In genomic region chr4:6732441-6733357, GRCh38 we compare ENCODE assay signal across 9 cellular contexts. TPM values are rescaled to one million over a fixed set of nuclear protein-coding genes. Genes with fewer than 3 reads are reported as not detected.
DNase-seq lines count a peak whose midpoint lies in the region; ATAC-seq and TF ChIP-seq lines count a peak whose summit lies in the region.
"Had no signal": no experiment of that assay in that cellular context is flagged by ENCODE, and none has a peak within 500 bp of the region (broad histone marks: within the 10 kb centered on the region; RNA-seq: fewer than 3 reads in every experiment).

No MANE protein-coding gene starts in this region.

- no peak overlapping the region for H3K4me3 Mint-ChIP-seq in activated naive CD8-positive, alpha-beta T cell treated with anti-CD3 and anti-CD28 coated beads, Interleukin-2, amount 50 U/mL, for 24 hours
- no peak overlapping the region for H3K4me3 Mint-ChIP-seq in activated naive CD8-positive, alpha-beta T cell treated with anti-CD3 and anti-CD28 coated beads for 36 hours

- no peaks in the 10 kb centered on the region for H3K27me3 ChIP-seq in lower lobe of right lung (ENCODE audit: low read depth)
- no peaks in the 10 kb centered on the region for H3K27me3 ChIP-seq in aorta (ENCODE audit: control insufficient read depth in 1 of 2, insufficient read depth in 2 of 2, low read length in 1 of 2)

- ATAC-seq in activated naive CD8-positive, alpha-beta T cell treated with anti-CD3 and anti-CD28 coated beads, Interleukin-2, amount 50 U/mL, for 24 hours: peak; percentile 21
- ATAC-seq in lower lobe of right lung (peak; percentile 90 to 96), aorta (ENCODE audit: low FRiP score) (peak; percentile 88), GM19351 (IDR thresholded peaks at IDR 0.05; ENCODE audit: unreplicated experiment) (no peak)

- H3K36me3 ChIP-seq in lower lobe of right lung: no peaks in the 10 kb centered on the region
- no peaks in the 10 kb centered on the region for H3K36me3 ChIP-seq in aorta (ENCODE audit: control insufficient read depth in 1 of 2, insufficient read depth in 2 of 2, low read length in 1 of 2)

- peaks cover 3% of the 10 kb centered on the region for H3K4me1 Mint-ChIP-seq in activated naive CD8-positive, alpha-beta T cell treated with anti-CD3 and anti-CD28 coated beads, Interleukin-2, amount 50 U/mL, for 24 hours
- H3K4me1 Mint-ChIP-seq in activated naive CD8-positive, alpha-beta T cell treated with anti-CD3 and anti-CD28 coated beads for 36 hours: peaks cover 5% of the 10 kb centered on the region

- intact Hi-C loops in lower lobe of right lung (cut with DNase I) (no loop called here), aorta (cut with DNase I) (loop anchor here (5.0 kb wide), 2 partner anchors 40 to 50 kb away; partner anchors contain the start of gene KIAA0232 (in 1 of the 2))

- 57 to 61% methylated on average over 21 of the region's 21 CpGs for WGBS in aorta, 2 donors

- no peaks in the 10 kb centered on the region for H3K27me3 Mint-ChIP-seq in activated naive CD8-positive, alpha-beta T cell treated with anti-CD3 and anti-CD28 coated beads, Interleukin-2, amount 50 U/mL, for 24 hours
- H3K27me3 Mint-ChIP-seq in activated naive CD8-positive, alpha-beta T cell treated with anti-CD3 and anti-CD28 coated beads for 36 hours: no peaks in the 10 kb centered on the region

- TF ChIP-seq CTCF in lower lobe of right lung (IDR thresholded peaks at IDR 0.05): no peak

- no peaks in the 10 kb centered on the region for H3K36me3 Mint-ChIP-seq in activated naive CD8-positive, alpha-beta T cell treated with anti-CD3 and anti-CD28 coated beads, Interleukin-2, amount 50 U/mL, for 24 hours (ENCODE audit: low read depth)
- H3K36me3 Mint-ChIP-seq in activated naive CD8-positive, alpha-beta T cell treated with anti-CD3 and anti-CD28 coated beads for 36 hours: no peaks in the 10 kb centered on the region

- peaks cover 14% of the 10 kb centered on the region for H3K4me1 ChIP-seq in lower lobe of right lung
- no peaks in the 10 kb centered on the region for H3K4me1 ChIP-seq in aorta (ENCODE audit: control insufficient read depth in 1 of 2, insufficient read depth in 2 of 2, low read length in 2 of 2)

- H3K4me3 ChIP-seq in lower lobe of right lung: no peak overlapping the region
- H3K4me3 ChIP-seq in aorta (ENCODE audit: low read length in 2 of 2): no peak overlapping the region

- H3K9me3 Mint-ChIP-seq in activated naive CD8-positive, alpha-beta T cell treated with anti-CD3 and anti-CD28 coated beads, Interleukin-2, amount 50 U/mL, for 24 hours: no peaks in the 10 kb centered on the region
- H3K9me3 Mint-ChIP-seq in activated naive CD8-positive, alpha-beta T cell treated with anti-CD3 and anti-CD28 coated beads for 36 hours: no peaks in the 10 kb centered on the region

- H3K9me3 ChIP-seq in lower lobe of right lung (no peaks in the 10 kb centered on the region), aorta (ENCODE audit: control insufficient read depth, low read length) (no peaks in the 10 kb centered on the region)

- peak overlapping the region; percentile 54 for H3K27ac ChIP-seq in cingulate gyrus (ENCODE audit: low read depth, low read length)
- peak overlapping the region; percentile 46 for H3K27ac ChIP-seq in lower lobe of right lung
- peak overlapping the region in 1 of 2 donors; percentile 61 for H3K27ac ChIP-seq in aorta (ENCODE audit: low read depth in 1 of 2, low read length in 2 of 2)

- H3K27ac Mint-ChIP-seq in activated naive CD8-positive, alpha-beta T cell treated with anti-CD3 and anti-CD28 coated beads, Interleukin-2, amount 50 U/mL, for 24 hours: no peak overlapping the region
- no peak overlapping the region for H3K27ac Mint-ChIP-seq in activated naive CD8-positive, alpha-beta T cell treated with anti-CD3 and anti-CD28 coated beads for 36 hours

- no peak for DNase-seq in activated naive CD8-positive, alpha-beta T cell treated with anti-CD3 and anti-CD28 coated beads, Interleukin-2, amount 50 U/mL, for 24 hours
- DNase-seq in activated naive CD8-positive, alpha-beta T cell treated with anti-CD3 and anti-CD28 coated beads for 36 hours: no peak
- DNase-seq in lower lobe of right lung (peak; percentile 80), aorta (peak; percentile 91 to 92), NCI-H774 (lab: John Stamatoyannopoulos, UW) (no peak), SKM-1 (lab: John Stamatoyannopoulos, UW; ENCODE audit: unreplicated experiment) (no peak)
- DNase-seq: activated gamma-delta T cell treated with Interleukin-2 at 50 U/mL for 16 hours had no signal

RNA-seq across cellular contexts. Expression of gene BLOC1S4, which starts 16.7 kb away (rescaled TPM):
- total RNA-seq in activated naive CD8-positive, alpha-beta T cell treated with anti-CD3 and anti-CD28 coated beads for 36 hours: 10 to 100 TPM; 19.4 to 21.0 TPM
- 9.0 TPM for total RNA-seq in lower lobe of right lung
- total RNA-seq in aorta: 10 to 100 TPM; 10.8 to 12.5 TPM
- polyA plus RNA-seq in aorta: 1 to 10 TPM; 8.6 to 8.8 TPM

RNA-seq across cellular contexts. Expression of gene MRFAP1L1, which starts 23.0 kb away (rescaled TPM):
- 10 to 100 TPM; 41.4 to 42.5 TPM for total RNA-seq in activated naive CD8-positive, alpha-beta T cell treated with anti-CD3 and anti-CD28 coated beads for 36 hours
- total RNA-seq in lower lobe of right lung (48.8 TPM), aorta (10 to 100 TPM; 38.3 to 43.6 TPM)
- polyA plus RNA-seq in aorta: 10 to 100 TPM; 47.8 to 91.0 TPM

RNA-seq across cellular contexts. Expression of gene S100P, which starts 39.0 kb away (rescaled TPM):
- 1 to 10 TPM in 1 of 2 experiments, under 1 TPM in 1; 0.37 to 2.5 TPM for total RNA-seq in activated naive CD8-positive, alpha-beta T cell treated with anti-CD3 and anti-CD28 coated beads for 36 hours
- total RNA-seq in lower lobe of right lung (16.1 TPM), aorta (1 to 10 TPM; 1.9 to 7.2 TPM)
- 10 to 100 TPM in 1 of 2 donors, 1 to 10 TPM in 1; 4.3 to 17.2 TPM for polyA plus RNA-seq in aorta

RNA-seq across cellular contexts. Expression of gene KIAA0232, which starts 49.8 kb away (rescaled TPM):
- 10 to 100 TPM; 13.8 to 14.7 TPM for total RNA-seq in activated naive CD8-positive, alpha-beta T cell treated with anti-CD3 and anti-CD28 coated beads for 36 hours
- total RNA-seq in lower lobe of right lung (28.1 TPM), aorta (10 to 100 TPM; 32.0 to 38.8 TPM)
- polyA plus RNA-seq in aorta: 1 to 10 TPM; 7.9 to 9.2 TPM

Comparison
In these comparisons a context has a peak if more than half of its experiments do, and no peak if none do; other contexts are left out.
1. DNase-seq: peak in lower lobe of right lung (single experiment) and aorta (2 of 2); none in activated naive CD8-positive, alpha-beta T cell treated with anti-CD3 and anti-CD28 coated beads, Interleukin-2, amount 50 U/mL, for 24 hours (single experiment), activated naive CD8-positive, alpha-beta T cell treated with anti-CD3 and anti-CD28 coated beads for 36 hours (single experiment), NCI-H774 (single experiment) and SKM-1 (single experiment).